Comparison of ENCODE assay signal across 1 cellular context in genomic region chr17:2262146-2262587, GRCh38.
TF ChIP-seq lines count a peak whose summit lies in the region.

No MANE protein-coding gene starts in this region.

TF ChIP-seq in SK-N-SH, 30 proteins besides CTCF, POLR2A, EP300 and RAD21 (continued from another document):
- no peak for TF ChIP-seq USF2 (IDR thresholded peaks at IDR 0.05; ENCODE audit: borderline replicate concordance, low read depth, low read length)
- TF ChIP-seq SMC3 (IDR thresholded peaks at IDR 0.05; ENCODE audit: low read depth, low read length): no peak
- TF ChIP-seq MXI1 (IDR thresholded peaks at IDR 0.05; ENCODE audit: low read depth, low read length): no peak
- TF ChIP-seq SIN3A (IDR thresholded peaks at IDR 0.05; ENCODE audit: borderline replicate concordance, low read depth, low read length): no peak
- TF ChIP-seq RFX5 (IDR thresholded peaks at IDR 0.05; ENCODE audit: low read length): no peak
- TF ChIP-seq, protein P1, sequence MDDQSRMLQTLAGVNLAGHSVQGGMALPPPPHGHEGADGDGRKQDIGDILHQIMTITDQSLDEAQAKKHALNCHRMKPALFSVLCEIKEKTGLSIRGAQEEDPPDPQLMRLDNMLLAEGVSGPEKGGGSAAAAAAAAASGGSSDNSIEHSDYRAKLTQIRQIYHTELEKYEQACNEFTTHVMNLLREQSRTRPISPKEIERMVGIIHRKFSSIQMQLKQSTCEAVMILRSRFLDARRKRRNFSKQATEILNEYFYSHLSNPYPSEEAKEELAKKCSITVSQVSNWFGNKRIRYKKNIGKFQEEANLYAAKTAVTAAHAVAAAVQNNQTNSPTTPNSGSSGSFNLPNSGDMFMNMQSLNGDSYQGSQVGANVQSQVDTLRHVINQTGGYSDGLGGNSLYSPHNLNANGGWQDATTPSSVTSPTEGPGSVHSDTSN (IDR thresholded peaks at IDR 0.05): peak; percentile 93
- TF ChIP-seq, protein P2, sequence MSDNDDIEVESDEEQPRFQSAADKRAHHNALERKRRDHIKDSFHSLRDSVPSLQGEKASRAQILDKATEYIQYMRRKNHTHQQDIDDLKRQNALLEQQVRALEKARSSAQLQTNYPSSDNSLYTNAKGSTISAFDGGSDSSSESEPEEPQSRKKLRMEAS (IDR thresholded peaks at IDR 0.05; ENCODE audit: low read depth): no peak; the same call in 1 of the 2 replicates
- TF ChIP-seq YY1 (IDR thresholded peaks at IDR 0.05; ENCODE audit: low read depth): 0 out of 2 replicates have a peak, but pooled peaks have one; percentile 41
- TF ChIP-seq RXRA (IDR thresholded peaks at IDR 0.05; ENCODE audit: borderline replicate concordance, low read depth): no peak
- TF ChIP-seq EZH2phosphoT487 (IDR thresholded peaks at IDR 0.05; ENCODE audit: borderline replicate concordance, low read depth): no peak
- TF ChIP-seq ZBTB33 (IDR thresholded peaks at IDR 0.05; ENCODE audit: borderline replicate concordance, low read depth): no peak
- no peak for TF ChIP-seq RCOR1 (IDR thresholded peaks at IDR 0.05; ENCODE audit: low read length)
- no peak for TF ChIP-seq GABPA (IDR thresholded peaks at IDR 0.05; ENCODE audit: low read depth)
- no peak for TF ChIP-seq FOXJ3 (CRISPR knock-in tag; IDR thresholded peaks at IDR 0.05)
- no peak for TF ChIP-seq REST (IDR thresholded peaks at IDR 0.05; ENCODE audit: low read depth, low read length)
- peak; percentile 79 for TF ChIP-seq JUND (IDR thresholded peaks at IDR 0.05)
- peak; percentile 82 for TF ChIP-seq FOSL2 (IDR thresholded peaks at IDR 0.05; ENCODE audit: borderline replicate concordance, low read depth)
- TF ChIP-seq TEAD4 (IDR thresholded peaks at IDR 0.05; ENCODE audit: borderline replicate concordance, insufficient read depth): 0 out of 2 replicates have a peak, but pooled peaks have one; percentile 33
- no peak for TF ChIP-seq TAF1 (IDR thresholded peaks at IDR 0.05; ENCODE audit: borderline replicate concordance, low read depth, low read length)
- peak; percentile 75 for TF ChIP-seq TCF12 (IDR thresholded peaks at IDR 0.05)
